ENCODE assay signal across 8 cellular contexts in the genomic region with DNA sequence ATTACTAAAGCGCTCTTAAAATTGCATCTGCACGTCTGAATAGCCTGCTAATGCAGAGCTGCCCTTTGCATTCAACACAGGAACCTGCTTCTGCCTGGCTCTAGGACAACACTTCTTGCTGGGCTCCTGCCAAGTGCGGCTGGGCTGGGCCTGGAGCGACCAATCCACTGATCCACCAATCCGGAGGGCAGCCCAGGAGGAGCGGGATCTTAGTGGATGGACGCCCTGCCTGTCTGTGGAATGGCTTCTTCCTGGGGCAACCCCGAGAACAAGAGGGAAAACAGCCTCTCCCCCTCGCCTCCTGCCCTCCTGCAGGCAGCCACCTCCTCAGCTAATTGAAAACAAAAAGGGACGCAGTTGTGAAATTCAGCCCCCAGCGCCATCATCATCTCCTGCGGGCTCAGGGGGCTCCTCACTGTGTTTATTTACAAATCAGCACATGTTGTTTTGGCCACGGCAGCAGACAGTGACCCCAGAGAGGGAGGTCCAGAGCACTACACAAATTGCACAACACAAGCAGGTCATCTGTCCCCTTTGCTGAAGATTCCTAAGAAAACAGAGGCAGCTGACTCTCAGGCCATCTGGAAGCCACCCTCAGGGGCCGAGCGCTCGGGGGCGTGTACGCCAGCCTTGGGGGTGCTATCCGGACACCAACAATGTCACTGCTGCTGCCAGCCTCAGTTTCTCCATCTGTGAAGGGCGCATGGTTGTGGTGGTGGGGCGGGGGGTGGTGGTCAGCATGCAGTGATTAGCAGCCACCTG. TPM values are rescaled to one million over a fixed set of nuclear protein-coding genes. Genes with fewer than 3 reads are reported as not detected.
DNase-seq lines count a peak whose midpoint lies in the region; ATAC-seq, FAIRE-seq and TF ChIP-seq lines count a peak whose summit lies in the region.

No MANE protein-coding gene starts in this region.

- TF ChIP-seq CTCF in astrocyte (IDR thresholded peaks at IDR 0.05; ENCODE audit: insufficient read depth, low read depth, low read length) (no peak), omental fat pad (IDR thresholded peaks at IDR 0.05) (no peak)

- peak overlapping the region; percentile 42 for H3K4me3 ChIP-seq in astrocyte (ENCODE audit: insufficient read depth, low read depth, low read length)

- peaks cover 54% of the 10 kb centered on the region for H3K27me3 Mint-ChIP-seq in astrocyte (ENCODE audit: low read depth, unreplicated experiment)

- no peaks in the 10 kb centered on the region for H3K79me2 ChIP-seq in astrocyte (ENCODE audit: insufficient read depth, low read length)

- H3K4me2 ChIP-seq in astrocyte (ENCODE audit: low read length): peak overlapping the region; percentile 84

- no peaks in the 10 kb centered on the region for H3K36me3 Mint-ChIP-seq in astrocyte (ENCODE audit: low read depth, unreplicated experiment)

- peak overlapping the region; percentile 1 for H3K27ac Mint-ChIP-seq in astrocyte (ENCODE audit: unreplicated experiment)

- peaks cover 3% of the 10 kb centered on the region for H3K27me3 ChIP-seq in astrocyte (ENCODE audit: insufficient read depth, low read length)

- FAIRE-seq in astrocyte (lab: Jason Lieb, UNC): peak; percentile 45

- H4K20me1 ChIP-seq in astrocyte (ENCODE audit: insufficient read depth, low read length): no peaks in the 10 kb centered on the region

- H3K9me3 Mint-ChIP-seq in astrocyte (ENCODE audit: unreplicated experiment): no peaks in the 10 kb centered on the region

- H3K9me3 ChIP-seq in astrocyte (ENCODE audit: insufficient read depth, low read depth, low read length): no peaks in the 10 kb centered on the region

- peaks cover 5% of the 10 kb centered on the region for H3K4me1 Mint-ChIP-seq in astrocyte (ENCODE audit: low read depth, unreplicated experiment)

- peak overlapping the region; percentile 76 for H2AFZ ChIP-seq in astrocyte (ENCODE audit: low read depth, low read length)

- intact Hi-C loops in cardiac septum (cut with DNase I): loop anchor here (2.0 kb wide), 1 partner anchor 57 kb away; a partner anchor contains a TSS

- no peaks in the 10 kb centered on the region for H3K36me3 ChIP-seq in astrocyte (ENCODE audit: insufficient read depth, low read length)

- DNase-seq in D341Med (ENCODE audit: low spot score) (peak; percentile 95), NCI-H2107 (lab: John Stamatoyannopoulos, UW) (peak; percentile 95), astrocyte (ENCODE audit: low read depth) (peak; percentile 95), cardiac septum (ENCODE audit: low spot score) (peak; percentile 96), omental fat pad (ENCODE audit: low spot score) (peak; percentile 97), activated gamma-delta T cell treated with Interleukin-2 at 50 U/mL for 16 hours (no peak)
- no peak for DNase-seq in stimulated activated CD4-positive, alpha-beta T cell treated with anti-CD3 and anti-CD28 coated beads, Interleukin-15, amount 100 ng/mL, for 24 hours

- no peak overlapping the region for H3K4me3 Mint-ChIP-seq in astrocyte (ENCODE audit: unreplicated experiment)

- H3K9ac ChIP-seq in astrocyte (ENCODE audit: low read length): peak overlapping the region; percentile 50

- peaks cover 11% of the 10 kb centered on the region for H3K4me1 ChIP-seq in astrocyte (ENCODE audit: insufficient read depth, low read length)

- peak; percentile 96 for ATAC-seq in omental fat pad (ENCODE audit: low FRiP score)
- ATAC-seq in GM18502 (IDR thresholded peaks at IDR 0.05; ENCODE audit: poor library complexity, unreplicated experiment): no peak

- H3K27ac ChIP-seq in astrocyte (ENCODE audit: low read depth, low read length): no peak overlapping the region

RNA-seq across cellular contexts. Expression of a gene that starts 57.3 kb away (rescaled TPM):
- total RNA-seq in astrocyte: 3.5 and 5.2 TPM in 2 replicates
- 29.6 TPM for total RNA-seq in cardiac septum
- total RNA-seq in omental fat pad: 10 to 100 TPM in 3 of 4 donors, 1 to 10 TPM in 1; 5.1 to 23.8 (median 16.1) TPM

Comparison
In these comparisons a context has a peak if more than half of its experiments do, and no peak if none do; other contexts are left out.
1. DNase-seq: peak in D341Med (single experiment), NCI-H2107 (single experiment), astrocyte (single experiment), cardiac septum (single experiment) and omental fat pad (single experiment); none in stimulated activated CD4-positive, alpha-beta T cell treated with anti-CD3 and anti-CD28 coated beads, Interleukin-15, amount 100 ng/mL, for 24 hours (single experiment) and activated gamma-delta T cell treated with Interleukin-2 at 50 U/mL for 16 hours (single experiment).